ENCODE assay signal across 2 cellular contexts in genomic region chr11:59849129-59849528, GRCh38.
TF ChIP-seq lines count a peak whose summit lies in the region.

No MANE protein-coding gene starts in this region.

TF ChIP-seq in liver, 16 proteins besides CTCF, POLR2A, EP300 and RAD21:
- TF ChIP-seq NR2F2 (IDR thresholded peaks at IDR 0.05) = no peak
- TF ChIP-seq SP1 (IDR thresholded peaks at IDR 0.05) = peak; percentile 11
TF ChIP-seq in liver: peak in this region for 1.

TF ChIP-seq in HepG2, 621 proteins besides CTCF, POLR2A, EP300 and RAD21:
- TF ChIP-seq TERF1 (CRISPR knock-in tag; IDR thresholded peaks at IDR 0.05) = no peak
- TF ChIP-seq MAFF (IDR thresholded peaks at IDR 0.05; ENCODE audit: low read depth, low read length) = no peak
- 0 out of 4 replicates have a peak, but pooled peaks of 1 of the 2 experiments have one; percentile 12 for TF ChIP-seq MAFK (conservative IDR thresholded peaks at IDR 0.05 in 1 of 2, IDR thresholded peaks at IDR 0.05 in 1 of 2; ENCODE audit: low read length in 2 of 2)
